Comparison of ENCODE assay signal across 7 cellular contexts in genomic region chr3:185934726-185935464, GRCh38. TPM values are rescaled to one million over a fixed set of nuclear protein-coding genes. Genes with fewer than 3 reads are reported as not detected.
A peak's percentile ranks its signal among the peaks of the same experiment; 100 is the strongest.
DNase-seq lines count a peak whose midpoint lies in the region; ATAC-seq and TF ChIP-seq lines count a peak whose summit lies in the region.

No MANE protein-coding gene starts in this region.

- H3K4me1 Mint-ChIP-seq in T-helper 17 cell: peaks cover 66% of the 10 kb centered on the region
- H3K4me1 Mint-ChIP-seq in stimulated activated effector memory CD8-positive, alpha-beta T cell treated with anti-CD3 and anti-CD28 coated beads, Interleukin-12 subunit alpha, Interleukin-12 subunit beta, amount 100 ng/mL, for 72 hours: peaks cover 73% of the 10 kb centered on the region

- TF ChIP-seq POLR2A in gastroesophageal sphincter (IDR thresholded peaks at IDR 0.05): no peak

- H3K27ac Mint-ChIP-seq in T-helper 17 cell: peak overlapping the region; percentile 98
- H3K27ac Mint-ChIP-seq in stimulated activated effector memory CD8-positive, alpha-beta T cell treated with anti-CD3 and anti-CD28 coated beads, Interleukin-12 subunit alpha, Interleukin-12 subunit beta, amount 100 ng/mL, for 72 hours: peak overlapping the region; percentile 100

- no peaks in the 10 kb centered on the region for H3K27me3 ChIP-seq in gastroesophageal sphincter

- peaks cover 0 to 58% of the 10 kb centered on the region in 2 experiments; a peak in 1 of 3 replicates for H3K36me3 ChIP-seq in HEK293 (ENCODE audit: control insufficient read depth in 2 of 2, insufficient read depth in 1 of 2, low read length in 2 of 2)
- no peaks in the 10 kb centered on the region for H3K36me3 ChIP-seq in gastroesophageal sphincter

- CTCF ChIA-PET in HEK293 (lab: Yijun Ruan, JAX): interaction anchor here (0.5 to 0.6 kb wide), 2 partner anchors 12 to 519 kb away, joined by 3 to 7 read pairs; no protein-coding TSS in a partner anchor

- no peaks in the 10 kb centered on the region for H3K9me3 Mint-ChIP-seq in stimulated activated effector memory CD8-positive, alpha-beta T cell treated with anti-CD3 and anti-CD28 coated beads, Interleukin-12 subunit alpha, Interleukin-12 subunit beta, amount 100 ng/mL, for 72 hours

- POLR2A ChIA-PET in HEK293 (lab: Yijun Ruan, JAX): no interaction called here

- peaks cover 10% of the 10 kb centered on the region for H3K36me3 Mint-ChIP-seq in T-helper 17 cell (ENCODE audit: low read depth)
- H3K36me3 Mint-ChIP-seq in stimulated activated effector memory CD8-positive, alpha-beta T cell treated with anti-CD3 and anti-CD28 coated beads, Interleukin-12 subunit alpha, Interleukin-12 subunit beta, amount 100 ng/mL, for 72 hours: peaks cover 85% of the 10 kb centered on the region

- H3K27me3 Mint-ChIP-seq in T-helper 17 cell: no peaks in the 10 kb centered on the region

- H3K27ac ChIP-seq in HEK293 (ENCODE audit: extremely low read depth, low read depth, low read length) (no peak overlapping the region), gastroesophageal sphincter (peak overlapping the region in 2 of 4 donors; percentile 99 to 100)

- DNase-seq in T-helper 17 cell: no peak
- DNase-seq in stimulated activated effector memory CD8-positive, alpha-beta T cell treated with anti-CD3 and anti-CD28 coated beads, Interleukin-12 subunit alpha, Interleukin-12 subunit beta, amount 100 ng/mL, for 72 hours (ENCODE audit: low spot score in 2 of 2): no peak
- no peak for DNase-seq in ACHN
- DNase-seq in NCI-H446 (lab: John Stamatoyannopoulos, UW): no peak
- DNase-seq in cortex of kidney (lab: John Stamatoyannopoulos, UW): no peak

- ATAC-seq in T-helper 17 cell (no peak), gastroesophageal sphincter (no peak)
- ATAC-seq in stimulated activated effector memory CD8-positive, alpha-beta T cell treated with anti-CD3 and anti-CD28 coated beads, Interleukin-12 subunit alpha, Interleukin-12 subunit beta, amount 100 ng/mL, for 72 hours: no peak

- H3K9me3 ChIP-seq in HEK293 (ENCODE audit: control insufficient read depth, insufficient read depth, low read depth, low read length) (no peaks in the 10 kb centered on the region), T-helper 17 cell (ENCODE audit: control insufficient read depth, low read length, poor library complexity, severe bottlenecking) (no peaks in the 10 kb centered on the region), gastroesophageal sphincter (no peaks in the 10 kb centered on the region)

- H3K4me3 ChIP-seq in HEK293 (ENCODE audit: low read depth, low read length): peak overlapping the region; percentile 98
- peak overlapping the region; percentile 95 to 99 for H3K4me3 ChIP-seq in gastroesophageal sphincter

- peak overlapping the region; percentile 96 for H3K4me3 Mint-ChIP-seq in T-helper 17 cell
- H3K4me3 Mint-ChIP-seq in stimulated activated effector memory CD8-positive, alpha-beta T cell treated with anti-CD3 and anti-CD28 coated beads, Interleukin-12 subunit alpha, Interleukin-12 subunit beta, amount 100 ng/mL, for 72 hours: peak overlapping the region; percentile 100

- no peak for TF ChIP-seq EP300 in gastroesophageal sphincter (IDR thresholded peaks at IDR 0.05)

- peaks cover 21% of the 10 kb centered on the region for H3K4me1 ChIP-seq in HEK293 (ENCODE audit: control insufficient read depth, insufficient read depth, low read length)
- H3K4me1 ChIP-seq in gastroesophageal sphincter: peaks cover 23 to 64% (median 33%) of the 10 kb centered on the region in 3 donors

- in situ Hi-C loops in ACHN (cut with HindIII; ENCODE audit: low pct_ligation_motif_present, low pct_unique_long_range_greater_than_20kb, low sequenced_read_pairs): no loop called here

- WGBS in gastroesophageal sphincter (ENCODE audit: low coverage in 1 of 2), 2 donors: 3% methylated on average over 7 to 8 of the region's 8 CpGs

- TF ChIP-seq CTCF in HEK293 (tag by site-specific recombination; IDR thresholded peaks at IDR 0.05): no peak
- no peak for TF ChIP-seq CTCF in gastroesophageal sphincter (IDR thresholded peaks at IDR 0.05)

TF ChIP-seq in HEK293, 187 proteins besides CTCF, POLR2A, EP300 and RAD21:
- TF ChIP-seq ZNF138 (tag by site-specific recombination; IDR thresholded peaks at IDR 0.05; ENCODE audit: borderline replicate concordance): no peak
- TF ChIP-seq ZSCAN18 (tag by site-specific recombination; IDR thresholded peaks at IDR 0.05): no peak
- no peak for TF ChIP-seq ZNF140 (tag by site-specific recombination; IDR thresholded peaks at IDR 0.05)
- TF ChIP-seq ZNF600 (tag by site-specific recombination; IDR thresholded peaks at IDR 0.05): no peak
- no peak for TF ChIP-seq REPIN1 (tag by site-specific recombination; IDR thresholded peaks at IDR 0.05; ENCODE audit: low read depth)
- no peak for TF ChIP-seq EGR2 (tag by site-specific recombination; IDR thresholded peaks at IDR 0.05; ENCODE audit: low read depth)
- TF ChIP-seq ZNF18 (tag by site-specific recombination; IDR thresholded peaks at IDR 0.05): no peak
- TF ChIP-seq ZNF692 (tag by site-specific recombination; IDR thresholded peaks at IDR 0.05): no peak
- TF ChIP-seq ZNF394 (tag by site-specific recombination; IDR thresholded peaks at IDR 0.05; ENCODE audit: borderline replicate concordance): no peak
- no peak for TF ChIP-seq ZNF416 (tag by site-specific recombination; IDR thresholded peaks at IDR 0.05)
- TF ChIP-seq ZNF837 (tag by site-specific recombination; IDR thresholded peaks at IDR 0.05): no peak
- no peak for TF ChIP-seq ZNF19 (tag by site-specific recombination; IDR thresholded peaks at IDR 0.05; ENCODE audit: low read depth)
- TF ChIP-seq ZNF747 (tag by site-specific recombination; IDR thresholded peaks at IDR 0.05): no peak
- no peak for TF ChIP-seq ZNF555 (tag by site-specific recombination; conservative IDR thresholded peaks at IDR 0.05)
- TF ChIP-seq ZNF324 (tag by site-specific recombination; IDR thresholded peaks at IDR 0.05): no peak
- TF ChIP-seq ZFP69B (tag by site-specific recombination; IDR thresholded peaks at IDR 0.05): no peak
TF ChIP-seq in HEK293: peak in this region for 0.

RNA-seq across cellular contexts. Expression of gene TRA2B, which starts 2.9 kb away (rescaled TPM):
- 100 to 1,000 TPM; 542 to 637 TPM for total RNA-seq in T-helper 17 cell
- 100 to 1,000 TPM in 3 of 4 donors, 10 to 100 TPM in 1; 87.1 to 181 (median 129) TPM for total RNA-seq in gastroesophageal sphincter
